In the genomic region with DNA sequence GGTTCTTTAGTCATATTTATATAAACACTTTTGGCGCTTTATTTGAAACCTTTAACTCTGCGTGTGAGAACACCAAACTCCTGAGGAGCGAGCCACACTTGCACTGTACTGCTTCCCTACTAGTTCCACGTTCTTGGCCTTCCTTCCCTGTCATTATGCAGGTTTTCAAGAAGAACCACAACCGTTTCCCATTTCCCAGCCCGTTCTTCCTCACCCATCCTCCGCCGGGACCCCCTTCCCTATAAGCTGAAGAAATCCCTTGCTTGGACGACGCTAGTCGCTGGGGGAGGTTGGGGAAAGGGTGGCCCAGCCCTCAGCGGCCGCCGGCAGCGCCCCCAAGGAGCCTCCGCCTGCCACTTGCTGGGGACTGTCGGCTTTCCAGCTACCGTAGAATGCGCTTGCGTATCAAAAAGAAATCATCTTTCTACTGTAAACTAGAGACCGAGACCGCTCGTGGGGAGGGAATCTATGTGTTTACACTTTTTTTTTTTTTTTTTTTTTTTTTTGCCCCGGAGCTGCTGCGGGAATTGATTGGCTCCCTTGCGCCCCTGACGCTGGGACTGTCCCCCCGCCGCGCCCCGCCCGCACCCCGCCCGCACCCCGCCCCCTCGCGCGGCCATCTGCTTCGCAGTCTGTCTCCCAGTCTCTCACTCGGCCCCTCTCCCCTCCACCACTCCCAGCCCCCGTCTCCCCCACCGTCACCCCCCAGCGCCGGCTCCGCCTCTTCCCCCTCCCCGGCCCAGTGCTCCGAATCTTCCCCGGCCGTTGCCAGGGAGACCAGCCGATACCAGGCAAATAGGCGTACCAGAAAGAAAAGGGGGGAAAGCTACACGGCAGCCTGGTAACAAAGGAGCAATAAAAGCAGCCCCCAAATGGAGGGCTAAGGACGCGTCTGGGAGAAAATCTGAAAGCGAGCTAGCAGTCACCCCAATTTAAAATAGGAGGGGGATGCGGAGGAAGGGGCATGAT, we compare ENCODE assay signal across 8 cellular contexts. TPM values are rescaled to one million over a fixed set of nuclear protein-coding genes. Genes with fewer than 3 reads are reported as not detected.
A peak's percentile ranks its signal among the peaks of the same experiment; 100 is the strongest.
DNase-seq lines count a peak whose midpoint lies in the region; ATAC-seq and TF ChIP-seq lines count a peak whose summit lies in the region.

No MANE protein-coding gene starts in this region.

- H3K4me1 ChIP-seq in HEK293 (ENCODE audit: control insufficient read depth, insufficient read depth, low read length) = no peaks in the 10 kb centered on the region
- H3K4me1 ChIP-seq in heart left ventricle = peaks cover 0 to 36% (median 2%) of the 10 kb centered on the region in 12 donors

- peak overlapping the region; percentile 50 for H3K4me3 ChIP-seq in HEK293 (ENCODE audit: low read depth, low read length)
- peak overlapping the region; percentile 59 to 91 (median 70) for H3K4me3 ChIP-seq in heart left ventricle

- TF ChIP-seq CTCF in HEK293 (tag by site-specific recombination; IDR thresholded peaks at IDR 0.05) (peak; percentile 74), heart left ventricle (IDR thresholded peaks at IDR 0.05) (peak in 8 of 12 donors; percentile 8 to 53 (median 29))

- H3K27ac ChIP-seq in HEK293 (ENCODE audit: extremely low read depth, low read depth, low read length) = peak overlapping the region; percentile 99
- H3K27ac ChIP-seq in heart left ventricle = peak overlapping the region; percentile 69 to 96 (median 90)

- CTCF ChIA-PET in HEK293 (lab: Yijun Ruan, JAX) = interaction anchor here (0.6 to 1.7 kb wide), 8 partner anchors 8 to 425 kb away, joined by 3 to 5 read pairs (median 3); no protein-coding TSS in a partner anchor

- 3 to 4% (median 3%) methylated on average over 46 to 56 of the region's 56 CpGs for WGBS in heart left ventricle, 4 donors

- intact Hi-C loops in heart left ventricle (cut with DNase I) = loop anchor here (2.0 to 10.0 kb wide), 17 partner anchors 67 to 1073 kb away; no protein-coding TSS in a partner anchor

- no peak for TF ChIP-seq POLR2A in heart left ventricle (IDR thresholded peaks at IDR 0.05)

- H3K36me3 ChIP-seq in HEK293 (ENCODE audit: control insufficient read depth in 2 of 2, insufficient read depth in 1 of 2, low read length in 2 of 2) = no peaks in the 10 kb centered on the region
- H3K36me3 ChIP-seq in heart left ventricle = no peaks in the 10 kb centered on the region

- POLR2A ChIA-PET in HEK293 (lab: Yijun Ruan, JAX) = interaction anchor here (0.6 to 2.4 kb wide), 20 partner anchors 10 to 817 kb away, joined by 3 to 10 read pairs (median 4); no protein-coding TSS in a partner anchor

- H3K27me3 ChIP-seq in heart left ventricle = peaks cover 0 to 15% (median 0%) of the 10 kb centered on the region in 9 donors

- DNase-seq in DMS53 treated with DMSO at 0.1 percent for 48 hours (lab: John Stamatoyannopoulos, UW; ENCODE audit: unreplicated experiment) (peak; percentile 67), NCI-H446 treated with DMSO at 0.1 percent for 48 hours (lab: John Stamatoyannopoulos, UW) (peak; percentile 84), amniotic epithelial cell (ENCODE audit: low read depth) (peak; percentile 63), heart left ventricle (peak; percentile 64 to 89 (median 85)), occipital lobe (lab: John Stamatoyannopoulos, UW) (peak; percentile 75)

- no peaks in the 10 kb centered on the region for H3K9me3 ChIP-seq in HEK293 (ENCODE audit: control insufficient read depth, insufficient read depth, low read depth, low read length)
- H3K9me3 ChIP-seq in heart left ventricle = no peaks in the 10 kb centered on the region

- ATAC-seq in heart left ventricle (peak; percentile 15 to 47 (median 32)), HG02970 (IDR thresholded peaks at IDR 0.05; ENCODE audit: low FRiP score, unreplicated experiment) (no peak), GM21381 (IDR thresholded peaks at IDR 0.05; ENCODE audit: unreplicated experiment) (no peak)

TF ChIP-seq in HEK293, 187 proteins besides CTCF, POLR2A, EP300 and RAD21 (continues in another document):
- no peak for TF ChIP-seq ZNF433 (tag by site-specific recombination; IDR thresholded peaks at IDR 0.05; ENCODE audit: low read depth)
- peak; percentile 80; the same call in 1 of the 2 replicates for TF ChIP-seq ZSCAN30 (tag by site-specific recombination; IDR thresholded peaks at IDR 0.05)
- peak; percentile 30 for TF ChIP-seq ZBTB8A (tag by site-specific recombination; IDR thresholded peaks at IDR 0.05)
- TF ChIP-seq OVOL3 (tag by site-specific recombination; IDR thresholded peaks at IDR 0.05) = no peak
- TF ChIP-seq ZNF311 (tag by site-specific recombination; IDR thresholded peaks at IDR 0.05; ENCODE audit: borderline replicate concordance) = no peak
- TF ChIP-seq, protein P1, sequence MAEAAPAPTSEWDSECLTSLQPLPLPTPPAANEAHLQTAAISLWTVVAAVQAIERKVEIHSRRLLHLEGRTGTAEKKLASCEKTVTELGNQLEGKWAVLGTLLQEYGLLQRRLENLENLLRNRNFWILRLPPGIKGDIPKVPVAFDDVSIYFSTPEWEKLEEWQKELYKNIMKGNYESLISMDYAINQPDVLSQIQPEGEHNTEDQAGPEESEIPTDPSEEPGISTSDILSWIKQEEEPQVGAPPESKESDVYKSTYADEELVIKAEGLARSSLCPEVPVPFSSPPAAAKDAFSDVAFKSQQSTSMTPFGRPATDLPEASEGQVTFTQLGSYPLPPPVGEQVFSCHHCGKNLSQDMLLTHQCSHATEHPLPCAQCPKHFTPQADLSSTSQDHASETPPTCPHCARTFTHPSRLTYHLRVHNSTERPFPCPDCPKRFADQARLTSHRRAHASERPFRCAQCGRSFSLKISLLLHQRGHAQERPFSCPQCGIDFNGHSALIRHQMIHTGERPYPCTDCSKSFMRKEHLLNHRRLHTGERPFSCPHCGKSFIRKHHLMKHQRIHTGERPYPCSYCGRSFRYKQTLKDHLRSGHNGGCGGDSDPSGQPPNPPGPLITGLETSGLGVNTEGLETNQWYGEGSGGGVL (tag by site-specific recombination; IDR thresholded peaks at IDR 0.05) = peak; percentile 89
- no peak for TF ChIP-seq ZNF776 (tag by site-specific recombination; IDR thresholded peaks at IDR 0.05; ENCODE audit: borderline replicate concordance)
- 0 out of 2 replicates have a peak, but pooled peaks have one; percentile 39 for TF ChIP-seq ZFP37 (tag by site-specific recombination; IDR thresholded peaks at IDR 0.05)
- TF ChIP-seq ZNF239 (tag by site-specific recombination; IDR thresholded peaks at IDR 0.05) = no peak
- TF ChIP-seq, protein P2, sequence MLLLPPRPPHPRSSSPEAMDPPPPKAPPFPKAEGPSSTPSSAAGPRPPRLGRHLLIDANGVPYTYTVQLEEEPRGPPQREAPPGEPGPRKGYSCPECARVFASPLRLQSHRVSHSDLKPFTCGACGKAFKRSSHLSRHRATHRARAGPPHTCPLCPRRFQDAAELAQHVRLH (tag by site-specific recombination; IDR thresholded peaks at IDR 0.05) = no peak
- no peak for TF ChIP-seq ZNF544 (tag by site-specific recombination; IDR thresholded peaks at IDR 0.05)
- TF ChIP-seq ZNF514 (tag by site-specific recombination; IDR thresholded peaks at IDR 0.05) = no peak
- no peak for TF ChIP-seq ZNF155 (tag by site-specific recombination; IDR thresholded peaks at IDR 0.05)
- no peak for TF ChIP-seq KLF9 (tag by site-specific recombination; IDR thresholded peaks at IDR 0.05; ENCODE audit: low read depth)
- TF ChIP-seq ZNF10 (tag by site-specific recombination; IDR thresholded peaks at IDR 0.05) = peak; percentile 86
- TF ChIP-seq, protein P3, sequence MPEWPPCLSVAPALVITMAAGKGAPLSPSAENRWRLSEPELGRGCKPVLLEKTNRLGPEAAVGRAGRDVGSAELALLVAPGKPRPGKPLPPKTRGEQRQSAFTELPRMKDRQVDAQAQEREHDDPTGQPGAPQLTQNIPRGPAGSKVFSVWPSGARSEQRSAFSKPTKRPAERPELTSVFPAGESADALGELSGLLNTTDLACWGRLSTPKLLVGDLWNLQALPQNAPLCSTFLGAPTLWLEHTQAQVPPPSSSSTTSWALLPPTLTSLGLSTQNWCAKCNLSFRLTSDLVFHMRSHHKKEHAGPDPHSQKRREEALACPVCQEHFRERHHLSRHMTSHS (tag by site-specific recombination; IDR thresholded peaks at IDR 0.05) = no peak
- TF ChIP-seq, protein P4, sequence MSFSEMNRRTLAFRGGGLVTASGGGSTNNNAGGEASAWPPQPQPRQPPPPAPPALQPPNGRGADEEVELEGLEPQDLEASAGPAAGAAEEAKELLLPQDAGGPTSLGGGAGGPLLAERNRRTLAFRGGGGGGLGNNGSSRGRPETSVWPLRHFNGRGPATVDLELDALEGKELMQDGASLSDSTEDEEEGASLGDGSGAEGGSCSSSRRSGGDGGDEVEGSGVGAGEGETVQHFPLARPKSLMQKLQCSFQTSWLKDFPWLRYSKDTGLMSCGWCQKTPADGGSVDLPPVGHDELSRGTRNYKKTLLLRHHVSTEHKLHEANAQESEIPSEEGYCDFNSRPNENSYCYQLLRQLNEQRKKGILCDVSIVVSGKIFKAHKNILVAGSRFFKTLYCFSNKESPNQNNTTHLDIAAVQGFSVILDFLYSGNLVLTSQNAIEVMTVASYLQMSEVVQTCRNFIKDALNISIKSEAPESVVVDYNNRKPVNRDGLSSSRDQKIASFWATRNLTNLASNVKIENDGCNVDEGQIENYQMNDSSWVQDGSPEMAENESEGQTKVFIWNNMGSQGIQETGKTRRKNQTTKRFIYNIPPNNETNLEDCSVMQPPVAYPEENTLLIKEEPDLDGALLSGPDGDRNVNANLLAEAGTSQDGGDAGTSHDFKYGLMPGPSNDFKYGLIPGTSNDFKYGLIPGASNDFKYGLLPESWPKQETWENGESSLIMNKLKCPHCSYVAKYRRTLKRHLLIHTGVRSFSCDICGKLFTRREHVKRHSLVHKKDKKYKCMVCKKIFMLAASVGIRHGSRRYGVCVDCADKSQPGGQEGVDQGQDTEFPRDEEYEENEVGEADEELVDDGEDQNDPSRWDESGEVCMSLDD (tag by site-specific recombination; IDR thresholded peaks at IDR 0.05) = peak; percentile 51; the same call in 1 of the 2 replicates
- peak; percentile 68; the same call in 1 of the 2 replicates for TF ChIP-seq TRIM28 (IDR thresholded peaks at IDR 0.05; ENCODE audit: borderline replicate concordance, low read length)
- peak; percentile 29 for TF ChIP-seq ZNF335 (tag by site-specific recombination; conservative IDR thresholded peaks at IDR 0.05)
- no peak for TF ChIP-seq ZNF37A (tag by site-specific recombination; IDR thresholded peaks at IDR 0.05)
- TF ChIP-seq ZNF600 (tag by site-specific recombination; IDR thresholded peaks at IDR 0.05) = 0 out of 2 replicates have a peak, but pooled peaks have one; percentile 12

RNA-seq across cellular contexts. Expression of a gene that starts 2.3 kb away (rescaled TPM):
- total RNA-seq in heart left ventricle = 10 to 100 TPM; 11.0 to 93.3 (median 20.0) TPM
- 10 to 100 TPM in 1 of 2 donors, 1 to 10 TPM in 1; 5.1 to 10.4 TPM for polyA plus RNA-seq in heart left ventricle
- 337 TPM for total RNA-seq in occipital lobe

Comparison
In these comparisons a context has a peak if more than half of its experiments do, and no peak if none do; other contexts are left out.
1. ATAC-seq: peak in heart left ventricle (4 of 4); none in HG02970 (single experiment) and GM21381 (single experiment).
2. Peak in every context shown above with its lines, with median percentiles within 50 percentile points of each other: DNase-seq.